Comparison of ENCODE assay signal across 8 cellular contexts in the genomic region with DNA sequence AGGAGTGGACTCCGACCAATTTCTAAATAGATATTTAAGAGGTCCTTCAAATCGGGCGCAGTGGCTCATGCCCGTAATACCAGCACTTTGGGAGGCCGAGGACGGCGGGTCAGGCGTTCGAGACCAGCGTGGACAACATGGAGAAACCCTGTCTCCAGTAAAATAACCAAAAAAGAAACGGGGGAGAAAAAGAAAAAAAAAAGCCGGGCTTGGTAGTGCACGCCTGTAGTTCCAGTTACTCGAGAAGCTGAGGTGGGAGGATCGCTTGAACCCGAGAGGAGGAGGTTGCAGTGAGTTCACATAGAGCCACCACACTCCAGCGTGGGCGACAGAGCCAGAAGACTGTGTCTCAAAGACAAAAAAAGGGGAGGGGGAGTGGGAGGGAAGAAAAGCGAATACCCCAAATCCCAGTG. TPM values are rescaled to one million over a fixed set of nuclear protein-coding genes. Genes with fewer than 3 reads are reported as not detected.
A peak's percentile ranks its signal among the peaks of the same experiment; 100 is the strongest.
DNase-seq lines count a peak whose midpoint lies in the region; ATAC-seq, FAIRE-seq and TF ChIP-seq lines count a peak whose summit lies in the region.

No MANE protein-coding gene starts in this region.

- WGBS in HepG2 (ENCODE audit: low lambda C conversion rate): 95% methylated on average over 19 of the region's 19 CpGs

- in situ Hi-C loops in brain microvascular endothelial cell (cut with HindIII; ENCODE audit: low pct_ligation_motif_present, low sequenced_read_pairs): no loop called here
- in situ Hi-C loops in HepG2 (cut with HindIII; ENCODE audit: extremely low pct_ligation_motif_present, low pct_unique_long_range_greater_than_20kb): loop anchor here (10.0 kb wide), 1 partner anchor 1781 kb away; a partner anchor contains a TSS

- no TSS peak for BruUV-seq in HepG2 (replicated peaks; lab: Mats Ljungman, UMichigan)

- H3K9me3 ChIP-seq in HepG2 (ENCODE audit: low read length): no peaks in the 10 kb centered on the region
- no peaks in the 10 kb centered on the region for H3K9me3 ChIP-seq in subcutaneous abdominal adipose tissue (ENCODE audit: control insufficient read depth in 5 of 5, low read length in 5 of 5)

- no peak overlapping the region for H2AFZ ChIP-seq in HepG2 (ENCODE audit: low read length)

- POLR2A ChIA-PET in AG04449 (lab: Yijun Ruan, JAX): interaction anchor here (1.2 to 5.7 kb wide), 5 partner anchors 11 to 1804 kb away, joined by 3 to 98 read pairs (median 13); a partner anchor contains a TSS
- POLR2A ChIA-PET in HepG2 (lab: Yijun Ruan, JAX): interaction anchor here (0.8 to 12.3 kb wide), 5 partner anchors 11 to 164 kb away, joined by 5 to 322 read pairs (median 50); a partner anchor contains a TSS

- H3K27ac ChIP-seq in brain microvascular endothelial cell (peak overlapping the region; percentile 75), HepG2 (ENCODE audit: extremely low read length, insufficient read depth, low read length) (peak overlapping the region; percentile 93), subcutaneous abdominal adipose tissue (ENCODE audit: low read depth, low read length) (peak overlapping the region; percentile 84)

- CTCF ChIA-PET in AG04449 (lab: Yijun Ruan, JAX): interaction anchor here (1.0 kb wide), 1 partner anchor 63 kb away, joined by 3 read pairs; no protein-coding TSS in a partner anchor
- CTCF ChIA-PET in HepG2 (lab: Yijun Ruan, JAX; ENCODE audit: low intra/inter-chr PET ratio, low total read pairs): no interaction called here

- H3K4me3 ChIP-seq in AG04449 (ENCODE audit: low read depth, low read length) (peak overlapping the region; percentile 69), brain microvascular endothelial cell (ENCODE audit: low read depth, low read length) (peak overlapping the region; percentile 43), HepG2 (replicated peaks in 1 of 3; ENCODE audit: insufficient read depth in 1 of 3, low read depth in 2 of 3, low read length in 3 of 3) (peak overlapping the region in 1 of 3 experiments; percentile 82; a peak in 1 of 6 replicates), subcutaneous abdominal adipose tissue (ENCODE audit: low read depth in 1 of 5, low read length in 5 of 5) (peak overlapping the region; percentile 33 to 90 (median 78))

- TF ChIP-seq EP300 in HepG2 (IDR thresholded peaks at IDR 0.05; ENCODE audit: low read depth in 2 of 2, low read length in 2 of 2) (no peak), HepG2 (CRISPR knock-in tag; IDR thresholded peaks at IDR 0.05; ENCODE audit: borderline replicate concordance) (no peak)

- DNase-seq in AG04449 (ENCODE audit: low read depth, low spot score): no peak
- DNase-seq in NAMALWA (ENCODE audit: low spot score): peak; percentile 55
- no peak for DNase-seq in brain microvascular endothelial cell
- DNase-seq in HepG2 (ENCODE audit: low spot score): no peak
- no peak for DNase-seq in activated effector memory CD4-positive, alpha-beta T cell treated with Interleukin-2 at 50 U/mL for 16 hours
- no peak for DNase-seq in NOMO-1 treated with dmso at 0.1 percent for 144 hours (lab: John Stamatoyannopoulos, UW; ENCODE audit: unreplicated experiment)
- no peak for DNase-seq in activated effector memory CD4-positive, alpha-beta T cell treated with anti-CD3 and anti-CD28 coated beads, Interleukin-2, amount 50 U/mL, for 16 hours

- no peaks in the 10 kb centered on the region for H4K20me1 ChIP-seq in HepG2 (ENCODE audit: insufficient read depth, low read length)

- H3K27me3 ChIP-seq in brain microvascular endothelial cell (replicated peaks): no peaks in the 10 kb centered on the region
- no peaks in the 10 kb centered on the region for H3K27me3 ChIP-seq in HepG2 (ENCODE audit: control insufficient read depth in 1 of 2, insufficient read depth in 2 of 2, low read length in 2 of 2)
- H3K27me3 ChIP-seq in subcutaneous abdominal adipose tissue (ENCODE audit: control insufficient read depth in 5 of 5, insufficient read depth in 4 of 5, low read length in 5 of 5): no peaks in the 10 kb centered on the region

- H3K36me3 ChIP-seq in brain microvascular endothelial cell (replicated peaks) (no peaks in the 10 kb centered on the region), HepG2 (replicated peaks in 1 of 2; ENCODE audit: control insufficient read depth in 1 of 2, insufficient read depth in 2 of 2, low read length in 2 of 2) (no peaks in the 10 kb centered on the region), subcutaneous abdominal adipose tissue (ENCODE audit: control insufficient read depth in 5 of 5, insufficient read depth in 5 of 5, low read length in 5 of 5) (no peaks in the 10 kb centered on the region)

- H3K4me1 ChIP-seq in HepG2 (ENCODE audit: insufficient read depth, low read length) (peaks cover 20% of the 10 kb centered on the region), subcutaneous abdominal adipose tissue (ENCODE audit: control insufficient read depth in 5 of 5, insufficient read depth in 5 of 5, low read length in 5 of 5) (peaks cover 0 to 29% (median 22%) of the 10 kb centered on the region in 5 donors)

- no peaks in the 10 kb centered on the region for H3K79me2 ChIP-seq in HepG2 (ENCODE audit: insufficient read depth, low read length)

- no peak overlapping the region for H3K4me2 ChIP-seq in HepG2 (ENCODE audit: low read depth, low read length)

- no peak for ATAC-seq in HepG2

- TF ChIP-seq POLR2A in HepG2 (IDR thresholded peaks at IDR 0.05; ENCODE audit: insufficient read depth in 1 of 2, low read depth in 2 of 2, low read length in 2 of 2): no peak

- intact Hi-C loops in HepG2 (cut with micrococcal nuclease; ENCODE audit: unreplicated experiment): loop anchor here (1.0 to 2.0 kb wide), 2 partner anchors 9 to 165 kb away; a partner anchor contains a TSS

- H3K9ac ChIP-seq in HepG2 (ENCODE audit: insufficient read depth, low read depth, low read length) (no peak overlapping the region), subcutaneous abdominal adipose tissue (ENCODE audit: low read length in 5 of 5) (peak overlapping the region in 3 of 5 donors; percentile 45 to 61 (median 55))

- FAIRE-seq in HepG2 (lab: Jason Lieb, UNC): no peak

- TF ChIP-seq CTCF in AG04449 (IDR thresholded peaks at IDR 0.05; ENCODE audit: insufficient read depth, low read length, missing control alignments): no peak
- no peak for TF ChIP-seq CTCF in brain microvascular endothelial cell (IDR thresholded peaks at IDR 0.05; ENCODE audit: low read depth, low read length, missing control alignments)
- TF ChIP-seq CTCF in HepG2 (CRISPR knock-in tag; IDR thresholded peaks at IDR 0.05): no peak

- no peak for TF ChIP-seq RAD21 in HepG2 (CRISPR knock-in tag; IDR thresholded peaks at IDR 0.05)

TF ChIP-seq in HepG2, 621 proteins besides CTCF, POLR2A, EP300 and RAD21:
- TF ChIP-seq PAWR (CRISPR knock-in tag; IDR thresholded peaks at IDR 0.05; ENCODE audit: borderline replicate concordance): no peak
- TF ChIP-seq ZFX (CRISPR knock-in tag; IDR thresholded peaks at IDR 0.05; ENCODE audit: low read depth): no peak
- no peak for TF ChIP-seq ZNF740 (CRISPR knock-in tag; IDR thresholded peaks at IDR 0.05)
- TF ChIP-seq ZBTB38 (CRISPR knock-in tag; IDR thresholded peaks at IDR 0.05): peak; percentile 59; the same call in 1 of the 2 replicates
- no peak for TF ChIP-seq TIGD3 (CRISPR knock-in tag; IDR thresholded peaks at IDR 0.05; ENCODE audit: borderline replicate concordance)

RNA-seq across cellular contexts. Expression of gene HFE, which starts 53.3 kb away (rescaled TPM):
- total RNA-seq in HepG2 (2016; rRNA removed; fragmentation: Illumina TruSeq; extraction: Trizol): 1.9 and 3.7 TPM in 2 replicates
- 0.18 and 0.51 TPM in 2 replicates for total RNA-seq in HepG2 (2016; cell fraction: cytosol; rRNA removed; fragmentation: Illumina TruSeq; extraction: Trizol; ENCODE audit: low read depth)
- 1.9 and 4.9 TPM in 2 replicates for total RNA-seq in HepG2 (2016; cell fraction: insoluble cytoplasmic fraction; rRNA removed; fragmentation: Illumina TruSeq; extraction: Trizol)
- total RNA-seq in HepG2 (2016; cell fraction: membrane; rRNA removed; fragmentation: Illumina TruSeq; extraction: Trizol): 0.41 and 0.49 TPM in 2 replicates
- 3.5 and 4.2 TPM in 2 replicates for total RNA-seq in HepG2 (2016; cell fraction: nucleus; rRNA removed; fragmentation: Illumina TruSeq; extraction: Trizol)
- polyA plus RNA-seq in HepG2 (2011; rRNA removed): 5.7 and 6.3 TPM in 2 replicates
- polyA plus RNA-seq in HepG2 (2011; cell fraction: cytosol; rRNA removed): 5.3 and 5.8 TPM in 2 replicates
- polyA plus RNA-seq in HepG2 (2011; cell fraction: nucleus; rRNA removed): 3.7 and 5.3 TPM in 2 replicates
- polyA plus RNA-seq in HepG2 (2012): 2.4 and 3.5 TPM in 2 replicates
- 0.24 and 0.26 TPM in 2 replicates for polyA plus RNA-seq in HepG2 (2016; cell fraction: cytosol; fragmentation: Illumina TruSeq; extraction: Trizol; ENCODE audit: low read depth)
- 1.4 and 2.1 TPM in 2 replicates for polyA plus RNA-seq in HepG2 (2016; cell fraction: insoluble cytoplasmic fraction; fragmentation: Illumina TruSeq; extraction: Trizol; ENCODE audit: low read depth)
- polyA plus RNA-seq in HepG2 (2016; cell fraction: membrane; fragmentation: Illumina TruSeq; extraction: Trizol; ENCODE audit: low read depth): 0.29 and 0.86 TPM in 2 replicates
- polyA plus RNA-seq in HepG2 (2016; cell fraction: nucleus; fragmentation: Illumina TruSeq; extraction: Trizol; ENCODE audit: insufficient read depth, low read depth): 7.7 and 8.2 TPM in 2 replicates
- 13.4 and 32.5 TPM in 2 replicates for polyA minus RNA-seq in HepG2 (2011; rRNA and poly(A)+ RNA removed; ENCODE audit: low replicate concordance)
- 2.2 and 5.5 TPM in 2 replicates for polyA minus RNA-seq in HepG2 (2011; cell fraction: cytosol; rRNA and poly(A)+ RNA removed)
- polyA minus RNA-seq in HepG2 (2011; cell fraction: nucleus; rRNA and poly(A)+ RNA removed): 3.3 and 4.0 TPM in 2 replicates
